In the genomic region with DNA sequence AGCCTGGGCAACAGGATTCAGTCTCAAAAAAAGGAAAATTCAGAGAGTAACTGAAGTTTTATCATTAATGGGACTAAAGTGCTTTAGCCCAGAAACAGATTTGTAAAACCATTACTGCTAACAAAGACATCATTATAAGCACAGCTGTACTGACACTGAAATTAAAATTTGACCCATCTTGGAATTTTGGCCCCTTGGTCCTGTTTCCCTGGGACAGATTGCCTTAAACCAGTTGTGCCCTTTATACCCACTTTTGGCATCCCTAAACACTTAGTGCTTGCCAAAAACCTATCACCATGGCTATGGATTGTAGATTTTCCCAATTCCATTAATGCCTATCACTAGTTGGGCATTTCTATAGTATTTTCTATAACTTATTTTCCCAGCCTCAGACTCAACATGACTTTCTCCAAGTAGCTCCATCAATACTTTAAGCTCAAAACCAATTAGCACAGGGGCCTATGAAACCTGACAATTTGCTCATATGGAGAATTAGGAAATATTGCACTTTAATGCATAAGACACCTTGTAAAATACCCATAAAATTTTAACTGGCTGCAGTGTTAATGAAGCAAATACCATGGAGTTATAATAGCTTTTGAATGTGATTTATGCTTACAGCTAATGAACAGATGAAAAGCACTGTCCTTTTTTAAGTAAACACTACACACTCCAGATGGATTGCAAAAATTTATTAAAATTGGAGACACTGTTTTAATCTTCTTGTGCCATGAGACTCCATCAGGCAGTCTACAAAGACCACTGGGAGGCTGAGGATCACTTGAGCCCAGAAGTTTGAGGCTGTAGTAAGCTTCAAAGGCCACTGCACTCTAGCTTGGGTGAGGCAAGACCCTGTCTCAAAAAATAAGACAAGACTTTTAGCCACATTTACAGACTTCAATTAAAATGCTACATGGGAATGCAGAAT, we compare ENCODE assay signal across 10 cellular contexts. TPM values are rescaled to one million over a fixed set of nuclear protein-coding genes. Genes with fewer than 3 reads are reported as not detected.
A peak's percentile ranks its signal among the peaks of the same experiment; 100 is the strongest.
DNase-seq lines count a peak whose midpoint lies in the region; ATAC-seq and TF ChIP-seq lines count a peak whose summit lies in the region.
"Had no signal": no experiment of that assay in that cellular context is flagged by ENCODE, and none has a peak within 500 bp of the region (broad histone marks: within the 10 kb centered on the region; RNA-seq: fewer than 3 reads in every experiment).

No MANE protein-coding gene starts in this region.

- DNase-seq in activated naive CD4-positive, alpha-beta T cell treated with anti-CD3 and anti-CD28 coated beads, Interleukin-2, amount 10 ng/mL, durations not matched to agents 7 days and 5 days = no peak
- no peak for DNase-seq in activated naive CD4-positive, alpha-beta T cell (lab: John Stamatoyannopoulos, UW)
- DNase-seq in NB4 (ENCODE audit: low read depth) = peak; percentile 16
- DNase-seq in smooth muscle cell (lab: John Stamatoyannopoulos, UW; ENCODE audit: unreplicated experiment) = no peak
- no peak for DNase-seq in aorta
- no peak for DNase-seq in lower lobe of right lung
- no peak for DNase-seq in stimulated activated CD8-positive, alpha-beta memory T cell treated with anti-CD3 and anti-CD28 coated beads, Interleukin-4, amount 100 ng/mL, for 48 hours
- DNase-seq: hippocampal formation, Peyer's patch had no signal

- H2AFZ ChIP-seq in smooth muscle cell (ENCODE audit: low read depth) = no peak overlapping the region

- no peaks in the 10 kb centered on the region for H3K9me3 Mint-ChIP-seq in activated naive CD4-positive, alpha-beta T cell treated with anti-CD3 and anti-CD28 coated beads, Interleukin-2, amount 10 ng/mL, durations not matched to agents 7 days and 5 days
- H3K9me3 Mint-ChIP-seq in brain = peaks cover 0 to 11% (median 4%) of the 10 kb centered on the region in 5 experiments

- H3K79me2 ChIP-seq in smooth muscle cell (ENCODE audit: low read depth) = peaks cover 28% of the 10 kb centered on the region

- H3K27ac ChIP-seq in smooth muscle cell (ENCODE audit: low read depth) (peak overlapping the region; percentile 62), aorta (ENCODE audit: low read depth in 1 of 2, low read length in 2 of 2) (no peak overlapping the region), lower lobe of right lung (no peak overlapping the region)
- H3K27ac ChIP-seq: Peyer's patch had no signal

- CTCF ChIA-PET in activated naive CD4-positive, alpha-beta T cell treated with anti-CD3 and anti-CD28 coated beads, Interleukin-2, amount 10 ng/mL, durations not matched to agents 7 days and 5 days (lab: Charles Lee) = interaction anchor here (0.5 kb wide), 1 partner anchor 1166 kb away, joined by 4 read pairs; no protein-coding TSS in a partner anchor

- H3K4me3 ChIP-seq in NB4 (ENCODE audit: low read depth, low read length) (peak overlapping the region; percentile 97), smooth muscle cell (no peak overlapping the region), aorta (ENCODE audit: low read length in 2 of 2) (no peak overlapping the region), lower lobe of right lung (no peak overlapping the region)
- H3K4me3 ChIP-seq: Peyer's patch had no signal

- H3F3A ChIP-seq in smooth muscle cell (ENCODE audit: low read depth) = peaks cover 44% of the 10 kb centered on the region

- H3K9me3 ChIP-seq in smooth muscle cell (replicated peaks; ENCODE audit: low read depth) = no peaks in the 10 kb centered on the region
- no peaks in the 10 kb centered on the region for H3K9me3 ChIP-seq in aorta (ENCODE audit: control insufficient read depth, low read length)
- H3K9me3 ChIP-seq in lower lobe of right lung = no peaks in the 10 kb centered on the region
- H3K9me3 ChIP-seq: Peyer's patch had no signal

- H3K27me3 Mint-ChIP-seq in activated naive CD4-positive, alpha-beta T cell treated with anti-CD3 and anti-CD28 coated beads, Interleukin-2, amount 10 ng/mL, durations not matched to agents 7 days and 5 days = no peaks in the 10 kb centered on the region
- peaks cover 9% of the 10 kb centered on the region for H3K27me3 Mint-ChIP-seq in brain

- H3K27me3 ChIP-seq in smooth muscle cell (ENCODE audit: low read depth) = no peaks in the 10 kb centered on the region
- no peaks in the 10 kb centered on the region for H3K27me3 ChIP-seq in aorta (ENCODE audit: control insufficient read depth in 1 of 2, insufficient read depth in 2 of 2, low read length in 1 of 2)
- H3K27me3 ChIP-seq in lower lobe of right lung (ENCODE audit: low read depth) = no peaks in the 10 kb centered on the region
- H3K27me3 ChIP-seq: Peyer's patch had no signal

- H3K36me3 Mint-ChIP-seq in activated naive CD4-positive, alpha-beta T cell treated with anti-CD3 and anti-CD28 coated beads, Interleukin-2, amount 10 ng/mL, durations not matched to agents 7 days and 5 days = peaks cover 55% of the 10 kb centered on the region
- H3K36me3 Mint-ChIP-seq in brain = peaks cover 63% of the 10 kb centered on the region

- peaks cover 39% of the 10 kb centered on the region for H3K4me1 Mint-ChIP-seq in activated naive CD4-positive, alpha-beta T cell treated with anti-CD3 and anti-CD28 coated beads, Interleukin-2, amount 10 ng/mL, durations not matched to agents 7 days and 5 days
- H3K4me1 Mint-ChIP-seq in brain = peaks cover 34% of the 10 kb centered on the region

- H3K27ac Mint-ChIP-seq in activated naive CD4-positive, alpha-beta T cell treated with anti-CD3 and anti-CD28 coated beads, Interleukin-2, amount 10 ng/mL, durations not matched to agents 7 days and 5 days = peak overlapping the region; percentile 80
- H3K27ac Mint-ChIP-seq in brain = peak overlapping the region in 4 of 5 experiments; percentile 34 to 76 (median 51)

- H3K36me3 ChIP-seq in smooth muscle cell (ENCODE audit: low read depth) = peaks cover 28% of the 10 kb centered on the region
- peaks cover 1 to 3% of the 10 kb centered on the region in 2 donors for H3K36me3 ChIP-seq in aorta (ENCODE audit: control insufficient read depth in 1 of 2, insufficient read depth in 2 of 2, low read length in 1 of 2)
- H3K36me3 ChIP-seq in lower lobe of right lung = peaks cover 73% of the 10 kb centered on the region

- H3K4me1 ChIP-seq in smooth muscle cell (ENCODE audit: low read depth) = peaks cover 27% of the 10 kb centered on the region
- H3K4me1 ChIP-seq in aorta (ENCODE audit: control insufficient read depth in 1 of 2, insufficient read depth in 2 of 2, low read length in 2 of 2) = peaks cover 0 to 4% of the 10 kb centered on the region in 2 donors
- peaks cover 25% of the 10 kb centered on the region for H3K4me1 ChIP-seq in lower lobe of right lung

- TF ChIP-seq POLR2A in NB4 (IDR thresholded peaks at IDR 0.05; ENCODE audit: extremely low read depth, insufficient read length) = no peak

- peaks cover 51% of the 10 kb centered on the region for H4K20me1 ChIP-seq in smooth muscle cell (ENCODE audit: low read depth)

- peak overlapping the region; percentile 4 for H3K4me2 ChIP-seq in smooth muscle cell

- no peak for TF ChIP-seq CTCF in NB4 (IDR thresholded peaks at IDR 0.05; ENCODE audit: low read depth, low read length)
- no peak for TF ChIP-seq CTCF in brain (conservative IDR thresholded peaks at IDR 0.05)
- no peak for TF ChIP-seq CTCF in smooth muscle cell (IDR thresholded peaks at IDR 0.05; ENCODE audit: borderline replicate concordance, insufficient read depth, poor library complexity, severe bottlenecking)
- TF ChIP-seq CTCF in lower lobe of right lung (IDR thresholded peaks at IDR 0.05) = no peak

- H3K9ac ChIP-seq in smooth muscle cell (ENCODE audit: low read depth) = no peak overlapping the region

- intact Hi-C loops in aorta (cut with DNase I) = loop anchor here in 1 of 2 donors (10.0 kb wide), 1 partner anchor 149 kb away; the partner anchor contains the start of gene KLHL20
- intact Hi-C loops in lower lobe of right lung (cut with DNase I) = no loop called here

- H3K4me3 Mint-ChIP-seq in activated naive CD4-positive, alpha-beta T cell treated with anti-CD3 and anti-CD28 coated beads, Interleukin-2, amount 10 ng/mL, durations not matched to agents 7 days and 5 days = no peak overlapping the region
- H3K4me3 Mint-ChIP-seq in brain = peak overlapping the region; percentile 36 to 100 (median 53)

- ATAC-seq in aorta (ENCODE audit: low FRiP score) (no peak), lower lobe of right lung (no peak)

RNA-seq across cellular contexts. Expression of gene GAS5, which starts 4.3 kb away (rescaled TPM):
- polyA plus RNA-seq in brain (ENCODE audit: insufficient read depth, low read depth, low replicate concordance) (188 TPM), smooth muscle cell (104 and 156 TPM in 2 replicates), aorta (100 to 1,000 TPM; 382 to 898 TPM)
- total RNA-seq in smooth muscle cell (206 and 276 TPM in 2 replicates), aorta (100 to 1,000 TPM; 201 to 307 TPM), lower lobe of right lung (282 TPM)

RNA-seq across cellular contexts. Expression of gene ZBTB37, which starts 4.7 kb away (rescaled TPM):
- polyA plus RNA-seq in brain (ENCODE audit: insufficient read depth, low read depth, low replicate concordance) (0.76 TPM), smooth muscle cell (0.77 and 0.98 TPM in 2 replicates), aorta (1 to 10 TPM in 1 of 2 donors, under 1 TPM in 1; 0.63 to 1.9 TPM)
- total RNA-seq in smooth muscle cell (6.6 and 9.1 TPM in 2 replicates), aorta (10 to 100 TPM; 14.2 to 19.9 TPM), lower lobe of right lung (15.6 TPM)

RNA-seq across cellular contexts. Expression of gene CENPL, which starts 38.8 kb away (rescaled TPM):
- polyA plus RNA-seq in brain (ENCODE audit: insufficient read depth, low read depth, low replicate concordance) (10.2 TPM), smooth muscle cell (3.5 and 6.1 TPM in 2 replicates), aorta (1 to 10 TPM; 1.9 to 5.9 TPM)
- total RNA-seq in smooth muscle cell (14.6 and 15.6 TPM in 2 replicates), aorta (1 to 10 TPM; 4.5 to 4.8 TPM), lower lobe of right lung (6.9 TPM)

RNA-seq across cellular contexts. Expression of gene DARS2, which starts 39.0 kb away (rescaled TPM):
- 21.7 TPM for polyA plus RNA-seq in brain (ENCODE audit: insufficient read depth, low read depth, low replicate concordance)
- 16.9 and 19.3 TPM in 2 replicates for total RNA-seq in smooth muscle cell
- polyA plus RNA-seq in smooth muscle cell = 7.7 and 10.1 TPM in 2 replicates
- total RNA-seq in aorta = 1 to 10 TPM; 8.6 to 10.0 TPM
- polyA plus RNA-seq in aorta = 1 to 10 TPM; 2.0 to 3.6 TPM
- 17.1 TPM for total RNA-seq in lower lobe of right lung

RNA-seq across cellular contexts. Expression of gene SERPINC1, which starts 53.6 kb away (rescaled TPM):
- polyA plus RNA-seq in brain (ENCODE audit: insufficient read depth, low read depth, low replicate concordance) (0.22 TPM), smooth muscle cell (0.56 TPM in 1 of 2 replicates, not detected in the other), aorta (under 1 TPM in 1 of 2 donors, not detected in 1; 0.25 TPM)
- total RNA-seq in smooth muscle cell (0.49 and 0.63 TPM in 2 replicates), aorta (not detected), lower lobe of right lung (0.30 TPM)
- total RNA-seq: Peyer's patch had no signal
